22 cellular contexts compared by ENCODE assay signal in the genomic region with DNA sequence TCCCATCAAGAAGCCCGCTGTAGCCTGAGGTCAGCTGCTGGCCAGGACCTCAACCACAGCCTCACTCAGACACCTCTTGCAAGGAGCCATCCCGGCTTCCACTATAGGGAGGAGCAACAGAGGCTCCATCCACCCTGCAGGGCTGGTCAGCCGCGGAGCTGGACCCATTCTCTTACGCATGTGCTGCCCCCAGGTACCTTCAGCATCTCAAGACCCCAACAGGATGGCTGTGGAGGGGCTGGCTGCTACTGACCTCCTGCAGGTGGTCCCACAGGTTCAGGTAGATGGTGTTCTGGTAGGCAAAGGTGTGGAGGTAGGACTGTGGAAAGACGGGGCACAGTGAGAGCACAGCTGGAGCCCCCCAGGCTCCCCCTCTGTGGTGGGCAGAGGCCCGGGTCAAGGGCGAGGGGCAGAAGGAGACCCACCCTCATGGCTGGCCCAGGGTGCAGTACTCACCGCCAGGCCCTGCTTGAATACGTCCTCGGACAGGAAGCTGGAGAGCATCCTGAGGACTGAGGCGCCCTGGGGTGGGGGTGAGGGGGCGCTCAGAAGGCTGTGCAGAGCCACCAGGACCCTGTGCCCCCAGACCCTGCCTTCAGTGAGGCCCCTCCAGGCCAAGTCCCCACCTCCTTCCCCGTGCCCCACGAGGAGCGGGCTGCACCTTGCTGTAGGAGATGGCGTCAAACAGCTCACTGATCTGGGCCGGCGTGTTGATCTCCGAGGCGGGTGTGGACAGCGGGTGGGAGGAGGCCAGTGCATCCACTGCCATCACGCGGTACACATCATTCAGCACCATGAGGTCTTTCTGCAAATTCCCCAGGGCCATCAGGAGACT. TPM values are rescaled to one million over a fixed set of nuclear protein-coding genes. Genes with fewer than 3 reads are reported as not detected.
"Had no signal": no experiment of that assay in that cellular context is flagged by ENCODE, and none has a peak within 500 bp of the region (broad histone marks: within the 10 kb centered on the region; RNA-seq: fewer than 3 reads in every experiment).

No MANE protein-coding gene starts in this region.

- H3K4me1 Mint-ChIP-seq: activated CD4-positive, alpha-beta T cell treated with anti-CD3 and anti-CD28 coated beads for 36 hours; activated CD8-positive, alpha-beta memory T cell treated with anti-CD3 and anti-CD28 coated beads, Interleukin-2, amount 10 ng/mL, durations not matched to agents 7 days and 5 days; central memory CD8-positive, alpha-beta T cell; immature natural killer cell; mesothelial cell of epicardium had no signal

- H3K9me3 Mint-ChIP-seq: activated CD4-positive, alpha-beta memory T cell treated with anti-CD3 and anti-CD28 coated beads for 36 hours; activated naive CD4-positive, alpha-beta T cell treated with anti-CD3 and anti-CD28 coated beads, Interleukin-2, amount 50 U/mL, for 72 hours; activated T-cell treated with anti-CD3 and anti-CD28 coated beads, Interleukin-2, amount 50 U/mL, for 24 hours; central memory CD8-positive, alpha-beta T cell; immature natural killer cell; mesothelial cell of epicardium; stimulated activated naive B cell treated with anti-CD40 and anti-IgM and Interleukin-4, amounts not matched to agents 10 μg/mL and 1 μg/mL and 100 μg/mL, for 72 hours had no signal

- H3K36me3 ChIP-seq: ovary had no signal

- H3K27me3 Mint-ChIP-seq: activated CD8-positive, alpha-beta memory T cell treated with anti-CD3 and anti-CD28 coated beads, Interleukin-2, amount 10 ng/mL, durations not matched to agents 7 days and 5 days had no signal

- H3K9me3 ChIP-seq: lower lobe of right lung, ovary, tibial nerve had no signal

- H3K36me3 Mint-ChIP-seq: activated CD4-positive, alpha-beta memory T cell treated with anti-CD3 and anti-CD28 coated beads for 36 hours; activated CD8-positive, alpha-beta memory T cell treated with anti-CD3 and anti-CD28 coated beads, Interleukin-2, amount 10 ng/mL, durations not matched to agents 7 days and 5 days; activated naive CD4-positive, alpha-beta T cell treated with anti-CD3 and anti-CD28 coated beads, Interleukin-2, amount 50 U/mL, for 72 hours; immature natural killer cell; mesothelial cell of epicardium; stimulated activated naive B cell treated with anti-CD40 and anti-IgM and Interleukin-4, amounts not matched to agents 10 μg/mL and 1 μg/mL and 100 μg/mL, for 72 hours had no signal

- H3K27ac Mint-ChIP-seq: activated CD4-positive, alpha-beta memory T cell treated with anti-CD3 and anti-CD28 coated beads for 36 hours; activated CD4-positive, alpha-beta T cell treated with anti-CD3 and anti-CD28 coated beads for 36 hours; activated CD8-positive, alpha-beta memory T cell treated with anti-CD3 and anti-CD28 coated beads, Interleukin-2, amount 10 ng/mL, durations not matched to agents 7 days and 5 days; activated T-cell treated with anti-CD3 and anti-CD28 coated beads, Interleukin-2, amount 50 U/mL, for 24 hours; immature natural killer cell; mesothelial cell of epicardium; stimulated activated naive B cell treated with anti-CD40 and anti-IgM and Interleukin-4, amounts not matched to agents 10 μg/mL and 1 μg/mL and 100 μg/mL, for 72 hours had no signal

- H3K4me3 ChIP-seq: coronary artery, lower lobe of right lung, ovary had no signal

- ATAC-seq: activated CD4-positive, alpha-beta T cell treated with anti-CD3 and anti-CD28 coated beads for 36 hours; activated CD8-positive, alpha-beta memory T cell treated with anti-CD3 and anti-CD28 coated beads, Interleukin-2, amount 10 ng/mL, durations not matched to agents 7 days and 5 days; activated naive CD4-positive, alpha-beta T cell treated with anti-CD3 and anti-CD28 coated beads, Interleukin-2, amount 50 U/mL, for 72 hours; stimulated activated naive B cell treated with anti-CD40 and anti-IgM and Interleukin-4, amounts not matched to agents 10 μg/mL and 1 μg/mL and 100 μg/mL, for 72 hours had no signal

- H3K27me3 ChIP-seq: ovary, tibial nerve had no signal

- H3K27ac ChIP-seq: coronary artery, lower lobe of right lung, ovary, tibial nerve had no signal

- H3K4me1 ChIP-seq: lower lobe of right lung had no signal

- DNase-seq: activated CD4-positive, alpha-beta memory T cell treated with anti-CD3 and anti-CD28 coated beads for 36 hours; activated CD4-positive, alpha-beta T cell treated with anti-CD3 and anti-CD28 coated beads for 36 hours; activated CD8-positive, alpha-beta memory T cell treated with anti-CD3 and anti-CD28 coated beads, Interleukin-2, amount 10 ng/mL, durations not matched to agents 7 days and 5 days; activated effector memory CD4-positive, alpha-beta T cell treated with Interleukin-2 at 50 U/mL for 16 hours; activated T-cell treated with anti-CD3 and anti-CD28 coated beads, Interleukin-2, amount 50 U/mL, for 24 hours; effector CD8-positive, alpha-beta T cell; foreskin fibroblast; head of caudate nucleus; immature natural killer cell; ovary; stimulated activated CD4-positive, alpha-beta T cell treated with anti-CD3 and anti-CD28 coated beads, Interleukin-15, amount 100 ng/mL, for 24 hours; stimulated activated CD4-positive, alpha-beta T cell treated with anti-CD3 and anti-CD28 coated beads, Interleukin-4, amount 100 ng/mL, for 1 hour; stimulated activated naive B cell treated with anti-CD40 and anti-IgM and Interleukin-4, amounts not matched to agents 10 μg/mL and 1 μg/mL and 100 μg/mL, for 72 hours; substantia nigra; T-helper 2 cell had no signal

- H3K4me3 Mint-ChIP-seq: activated CD4-positive, alpha-beta memory T cell treated with anti-CD3 and anti-CD28 coated beads for 36 hours; activated CD4-positive, alpha-beta T cell treated with anti-CD3 and anti-CD28 coated beads for 36 hours; activated CD8-positive, alpha-beta memory T cell treated with anti-CD3 and anti-CD28 coated beads, Interleukin-2, amount 10 ng/mL, durations not matched to agents 7 days and 5 days; activated T-cell treated with anti-CD3 and anti-CD28 coated beads, Interleukin-2, amount 50 U/mL, for 24 hours; central memory CD8-positive, alpha-beta T cell; immature natural killer cell; mesothelial cell of epicardium; stimulated activated naive B cell treated with anti-CD40 and anti-IgM and Interleukin-4, amounts not matched to agents 10 μg/mL and 1 μg/mL and 100 μg/mL, for 72 hours had no signal

RNA-seq across cellular contexts. Expression of a gene that starts 11.4 kb away (rescaled TPM):
- polyA plus RNA-seq: neural cell had no signal

RNA-seq across cellular contexts. Expression of a gene that starts 27.1 kb away (rescaled TPM):
- total RNA-seq: activated CD4-positive, alpha-beta memory T cell treated with anti-CD3 and anti-CD28 coated beads for 36 hours; activated CD8-positive, alpha-beta memory T cell treated with anti-CD3 and anti-CD28 coated beads, Interleukin-2, amount 10 ng/mL, durations not matched to agents 7 days and 5 days; activated naive CD4-positive, alpha-beta T cell treated with anti-CD3 and anti-CD28 coated beads, Interleukin-2, amount 50 U/mL, for 72 hours; lower lobe of right lung; ovary had no signal
- polyA plus RNA-seq: immature natural killer cell, neural cell had no signal

RNA-seq across cellular contexts. Expression of a gene that starts 52.2 kb away (rescaled TPM):
- total RNA-seq: mesothelial cell of epicardium had no signal
